ENCODE assay signal across 1 cellular context in the genomic region with DNA sequence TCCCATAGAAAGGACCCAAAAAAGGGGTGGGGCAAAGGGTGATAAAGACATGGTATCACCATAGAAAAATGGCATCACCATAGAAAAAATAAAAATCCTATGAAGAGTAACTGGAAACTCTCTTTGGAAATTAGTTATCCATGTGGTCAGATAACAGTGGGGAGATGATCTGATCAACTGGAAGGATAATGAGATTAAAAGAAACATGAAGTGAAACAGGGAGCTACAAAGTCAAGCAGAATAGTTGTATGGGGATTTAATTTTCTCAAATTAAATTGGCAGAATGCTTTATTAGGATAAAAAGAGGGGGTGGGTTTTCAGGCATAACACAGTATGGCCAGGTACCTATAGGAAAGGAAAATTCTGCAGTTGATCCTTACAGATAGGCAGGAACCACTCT.
TF ChIP-seq lines count a peak whose summit lies in the region.

No MANE protein-coding gene starts in this region.

TF ChIP-seq in SK-N-SH, 30 proteins besides CTCF, POLR2A, EP300 and RAD21 (continued from another document):
- TF ChIP-seq NFIC (IDR thresholded peaks at IDR 0.05; ENCODE audit: borderline replicate concordance) = no peak
